In genomic region chr6:5082487-5083306, GRCh38 we compare ENCODE assay signal across 11 cellular contexts. TPM values are rescaled to one million over a fixed set of nuclear protein-coding genes. Genes with fewer than 3 reads are reported as not detected.
A peak's percentile ranks its signal among the peaks of the same experiment; 100 is the strongest.
DNase-seq lines count a peak whose midpoint lies in the region; ATAC-seq and TF ChIP-seq lines count a peak whose summit lies in the region.
"Had no signal": no experiment of that assay in that cellular context is flagged by ENCODE, and none has a peak within 500 bp of the region (broad histone marks: within the 10 kb centered on the region; RNA-seq: fewer than 3 reads in every experiment).

No MANE protein-coding gene starts in this region.

- H3K36me3 ChIP-seq in parathyroid adenoma (ENCODE audit: control insufficient read depth, insufficient read depth, low read length) = no peaks in the 10 kb centered on the region

- H3K4me1 ChIP-seq in parathyroid adenoma (no peaks in the 10 kb centered on the region), H9 (ENCODE audit: insufficient read depth, low read length) (no peaks in the 10 kb centered on the region)

- no peak overlapping the region for H2BK120ac ChIP-seq in H9 (ENCODE audit: low read depth, low read length, poor library complexity, severe bottlenecking)

- no peak overlapping the region for H3K27ac ChIP-seq in parathyroid adenoma
- H3K27ac ChIP-seq in H9 (ENCODE audit: insufficient read length, low read depth, low read length) = no peak overlapping the region

- H3K79me2 ChIP-seq in parathyroid adenoma (no peaks in the 10 kb centered on the region), H9 (ENCODE audit: insufficient read depth, low read length) (no peaks in the 10 kb centered on the region)

- H2AFZ ChIP-seq in parathyroid adenoma (peak overlapping the region; percentile 54), H9 (ENCODE audit: low read length) (no peak overlapping the region)

- H3K56ac ChIP-seq in H9 (ENCODE audit: insufficient read length, low read depth, low read length) = no peak overlapping the region

- no peak overlapping the region for H4K91ac ChIP-seq in H9 (ENCODE audit: insufficient read length, low read depth, low read length)

- H3K9ac ChIP-seq in parathyroid adenoma (no peak overlapping the region), H9 (ENCODE audit: extremely low read depth, insufficient read length, low read length) (no peak overlapping the region)

- peaks cover 73% of the 10 kb centered on the region for H3K27me3 Mint-ChIP-seq in H9 (ENCODE audit: low read depth)
- peaks cover 44% of the 10 kb centered on the region for H3K27me3 Mint-ChIP-seq in activated CD8-positive, alpha-beta T cell treated with anti-CD3 and anti-CD28 coated beads, Interleukin-2, amount 10 ng/mL, durations not matched to agents 7 days and 5 days (ENCODE audit: low read depth)

- peak; percentile 89 for ATAC-seq in esophagus mucosa
- no peak for ATAC-seq in activated CD8-positive, alpha-beta T cell treated with anti-CD3 and anti-CD28 coated beads, Interleukin-2, amount 10 ng/mL, durations not matched to agents 7 days and 5 days
- no peak for ATAC-seq in HG03521 (IDR thresholded peaks at IDR 0.05; ENCODE audit: unreplicated experiment)
- no peak for ATAC-seq in GM19328 (IDR thresholded peaks at IDR 0.05; ENCODE audit: unreplicated experiment)
- ATAC-seq: activated T-helper 17 cell treated with anti-CD3 and anti-CD28 coated beads, Interleukin-2, amount 50 U/mL, for 72 hours had no signal

- H2BK5ac ChIP-seq in H9 (ENCODE audit: insufficient read length, low read length) = no peak overlapping the region

- H3K9me3 ChIP-seq in parathyroid adenoma (ENCODE audit: control insufficient read depth, low read length) = no peaks in the 10 kb centered on the region
- H3K9me3 ChIP-seq in H9 (ENCODE audit: control insufficient read depth, low read depth, low read length) = no peaks in the 10 kb centered on the region

- H3K9me3 Mint-ChIP-seq in H9 = peaks cover 11 to 13% of the 10 kb centered on the region in 2 experiments
- no peaks in the 10 kb centered on the region for H3K9me3 Mint-ChIP-seq in activated CD8-positive, alpha-beta T cell treated with anti-CD3 and anti-CD28 coated beads, Interleukin-2, amount 10 ng/mL, durations not matched to agents 7 days and 5 days (ENCODE audit: insufficient read depth)
- H3K9me3 Mint-ChIP-seq: activated T-helper 17 cell treated with anti-CD3 and anti-CD28 coated beads, Interleukin-2, amount 50 U/mL, for 72 hours; T-helper 2 cell treated with Interferon-gamma antibody and Interleukin-4, amounts not matched to agents 5 μg/mL and 100 μg/mL, for 36 hours had no signal

- POLR2A ChIA-PET in activated CD8-positive, alpha-beta T cell treated with anti-CD3 and anti-CD28 coated beads, Interleukin-2, amount 10 ng/mL, durations not matched to agents 7 days and 5 days (lab: Charles Lee) = no interaction called here

- TF ChIP-seq CTCF in parathyroid adenoma (IDR thresholded peaks at IDR 0.05) (no peak), H9 (conservative IDR thresholded peaks at IDR 0.05) (no peak)

- peaks cover 12 to 14% of the 10 kb centered on the region in 2 experiments for H3K4me1 Mint-ChIP-seq in H9
- H3K4me1 Mint-ChIP-seq in activated CD8-positive, alpha-beta T cell treated with anti-CD3 and anti-CD28 coated beads, Interleukin-2, amount 10 ng/mL, durations not matched to agents 7 days and 5 days (ENCODE audit: low read depth) = peaks cover 6% of the 10 kb centered on the region
- H3K4me1 Mint-ChIP-seq: activated T-helper 17 cell treated with anti-CD3 and anti-CD28 coated beads, Interleukin-2, amount 50 U/mL, for 72 hours had no signal

- no peaks in the 10 kb centered on the region for H4K20me1 ChIP-seq in H9 (ENCODE audit: control insufficient read depth, insufficient read depth, insufficient read length)

- no peak overlapping the region for H3K23ac ChIP-seq in H9 (ENCODE audit: insufficient read length, low read depth, low read length)

- no peak overlapping the region for H3K14ac ChIP-seq in H9 (ENCODE audit: insufficient read depth, low read length)

- H2BK12ac ChIP-seq in H9 (ENCODE audit: insufficient read length, low read depth, low read length) = no peak overlapping the region

- peaks cover 23% of the 10 kb centered on the region for H3K23me2 ChIP-seq in H9 (ENCODE audit: insufficient read length, low read depth, low read length, poor library complexity, severe bottlenecking)

- no peak overlapping the region for H4K8ac ChIP-seq in H9 (replicated peaks; ENCODE audit: insufficient read length, low read depth, low read length)

- no peak overlapping the region for H3T11ph ChIP-seq in H9 (ENCODE audit: low read length)

- H4K5ac ChIP-seq in H9 (ENCODE audit: insufficient read length, low read depth, low read length) = no peak overlapping the region

- CTCF ChIA-PET in activated CD8-positive, alpha-beta T cell treated with anti-CD3 and anti-CD28 coated beads, Interleukin-2, amount 10 ng/mL, durations not matched to agents 7 days and 5 days (lab: Charles Lee) = no interaction called here

- no peak overlapping the region for H3K4me3 Mint-ChIP-seq in H9
- no peak overlapping the region for H3K4me3 Mint-ChIP-seq in activated CD8-positive, alpha-beta T cell treated with anti-CD3 and anti-CD28 coated beads, Interleukin-2, amount 10 ng/mL, durations not matched to agents 7 days and 5 days
- H3K4me3 Mint-ChIP-seq: activated T-helper 17 cell treated with anti-CD3 and anti-CD28 coated beads, Interleukin-2, amount 50 U/mL, for 72 hours had no signal

- H3K4me2 ChIP-seq in parathyroid adenoma (ENCODE audit: low read length) = no peak overlapping the region
- H3K4me2 ChIP-seq in H9 (ENCODE audit: insufficient read depth, insufficient read length, low read length) = no peak overlapping the region

- no peak overlapping the region for H2BK20ac ChIP-seq in H9 (ENCODE audit: low read depth, low read length, poor library complexity, severe bottlenecking)

- no peak overlapping the region for H2BK15ac ChIP-seq in H9 (ENCODE audit: low read depth, low read length)

- no peak overlapping the region; a peak in 1 of 7 replicates for H3K27ac Mint-ChIP-seq in H9
- H3K27ac Mint-ChIP-seq in activated CD8-positive, alpha-beta T cell treated with anti-CD3 and anti-CD28 coated beads, Interleukin-2, amount 10 ng/mL, durations not matched to agents 7 days and 5 days = no peak overlapping the region
- H3K27ac Mint-ChIP-seq: activated T-helper 17 cell treated with anti-CD3 and anti-CD28 coated beads, Interleukin-2, amount 50 U/mL, for 72 hours; T-helper 2 cell treated with Interferon-gamma antibody and Interleukin-4, amounts not matched to agents 5 μg/mL and 100 μg/mL, for 36 hours had no signal

- WGBS in H9 (ENCODE audit: extremely low coverage, insufficient read length, low lambda C conversion rate) = no CpG with 5 or more reads among the region's 12 CpGs

- H3K18ac ChIP-seq in H9 (ENCODE audit: insufficient read length, low read depth, low read length) = no peak overlapping the region

- H3K4ac ChIP-seq in H9 (ENCODE audit: low read depth, low read length) = no peak overlapping the region

- H3K27me3 ChIP-seq in parathyroid adenoma (ENCODE audit: control insufficient read depth, insufficient read depth, low read length) (no peaks in the 10 kb centered on the region), H9 (ENCODE audit: insufficient read depth, low read length) (peaks cover 29% of the 10 kb centered on the region; the same call in 1 of the 2 replicates)

- H3K36me3 Mint-ChIP-seq in H9 (ENCODE audit: insufficient read depth in 1 of 3, low read depth in 3 of 3) = peaks cover 0 to 9% (median 0%) of the 10 kb centered on the region in 3 experiments; a peak in 3 of 7 replicates
- H3K36me3 Mint-ChIP-seq in activated CD8-positive, alpha-beta T cell treated with anti-CD3 and anti-CD28 coated beads, Interleukin-2, amount 10 ng/mL, durations not matched to agents 7 days and 5 days (ENCODE audit: low read depth) = no peaks in the 10 kb centered on the region

- peak; percentile 98 for DNase-seq in EL
- peak; percentile 77 for DNase-seq in NCI-H226
- DNase-seq in H9 = no peak
- DNase-seq in activated CD8-positive, alpha-beta T cell treated with anti-CD3 and anti-CD28 coated beads, Interleukin-2, amount 10 ng/mL, durations not matched to agents 7 days and 5 days = no peak
- DNase-seq: NCI-H446 had no signal

- H2AK5ac ChIP-seq in H9 (ENCODE audit: insufficient read length, low read length) = no peak overlapping the region

- no peaks in the 10 kb centered on the region for H3K79me1 ChIP-seq in H9 (ENCODE audit: insufficient read depth, low read depth, low read length, poor library complexity, severe bottlenecking)

- no peak overlapping the region for H3K4me3 ChIP-seq in parathyroid adenoma (ENCODE audit: low read depth, low read length)

RNA-seq across cellular contexts. Expression of gene PPP1R3G, which starts 2.4 kb away (rescaled TPM):
- total RNA-seq in esophagus mucosa = 2.0 TPM
- total RNA-seq in H9 (2021) = not detected in 2 replicates
- total RNA-seq in activated CD8-positive, alpha-beta T cell treated with anti-CD3 and anti-CD28 coated beads, Interleukin-2, amount 10 ng/mL, durations not matched to agents 7 days and 5 days = under 1 TPM; 0.05 to 0.11 TPM

Comparison
In these comparisons a context has a peak if more than half of its experiments do, and no peak if none do; other contexts are left out.
1. DNase-seq: peak in EL (single experiment) and NCI-H226 (single experiment); none in H9 (single experiment) and activated CD8-positive, alpha-beta T cell treated with anti-CD3 and anti-CD28 coated beads, Interleukin-2, amount 10 ng/mL, durations not matched to agents 7 days and 5 days (single experiment).